ENCODE assay signal across 12 cellular contexts in genomic region chr3:195080571-195081141, GRCh38.
DNase-seq lines count a peak whose midpoint lies in the region; ATAC-seq, FAIRE-seq and TF ChIP-seq lines count a peak whose summit lies in the region.
"Had no signal": no experiment of that assay in that cellular context is flagged by ENCODE, and none has a peak within 500 bp of the region (broad histone marks: within the 10 kb centered on the region; RNA-seq: fewer than 3 reads in every experiment).

No MANE protein-coding gene starts in this region.

- CTCF ChIA-PET in HepG2 (lab: Yijun Ruan, JAX; ENCODE audit: low intra/inter-chr PET ratio, low total read pairs) = no interaction called here

- H3K36me3 ChIP-seq in HepG2 (replicated peaks in 1 of 2; ENCODE audit: control insufficient read depth in 1 of 2, insufficient read depth in 2 of 2, low read length in 2 of 2) = no peaks in the 10 kb centered on the region; a peak in 1 of 5 replicates
- H3K36me3 ChIP-seq in esophagus squamous epithelium = no peaks in the 10 kb centered on the region
- H3K36me3 ChIP-seq: SJSA1, WERI-Rb-1 had no signal

- no peak for TF ChIP-seq RAD21 in HepG2 (CRISPR knock-in tag; IDR thresholded peaks at IDR 0.05)

- no peak for TF ChIP-seq EP300 in HepG2 (IDR thresholded peaks at IDR 0.05; ENCODE audit: low read depth in 2 of 2, low read length in 2 of 2)
- no peak for TF ChIP-seq EP300 in HepG2 (CRISPR knock-in tag; IDR thresholded peaks at IDR 0.05; ENCODE audit: borderline replicate concordance)

- no peaks in the 10 kb centered on the region for H3K4me1 ChIP-seq in HepG2 (ENCODE audit: insufficient read depth, low read length)
- peaks cover 0 to 20% (median 11%) of the 10 kb centered on the region in 3 donors for H3K4me1 ChIP-seq in esophagus squamous epithelium
- H3K4me1 ChIP-seq: SJSA1 had no signal

- peaks cover 6% of the 10 kb centered on the region for H3K4me1 Mint-ChIP-seq in activated naive CD8-positive, alpha-beta T cell treated with anti-CD3 and anti-CD28 coated beads for 36 hours

- FAIRE-seq in HepG2 (lab: Jason Lieb, UNC) = no peak

- no peak overlapping the region for H3K27ac Mint-ChIP-seq in activated naive CD8-positive, alpha-beta T cell treated with anti-CD3 and anti-CD28 coated beads for 36 hours

- H3K36me3 Mint-ChIP-seq in activated naive CD8-positive, alpha-beta T cell treated with anti-CD3 and anti-CD28 coated beads for 36 hours = no peaks in the 10 kb centered on the region

- H3K4me3 ChIP-seq in HepG2 (replicated peaks in 1 of 3; ENCODE audit: insufficient read depth in 1 of 3, low read depth in 2 of 3, low read length in 3 of 3) = no peak overlapping the region
- no peak overlapping the region for H3K4me3 ChIP-seq in esophagus squamous epithelium
- H3K4me3 ChIP-seq: SJSA1 had no signal

- POLR2A ChIA-PET in HepG2 (lab: Yijun Ruan, JAX) = no interaction called here

- H3K9me3 ChIP-seq in HepG2 (ENCODE audit: low read length) = no peaks in the 10 kb centered on the region
- no peaks in the 10 kb centered on the region for H3K9me3 ChIP-seq in esophagus squamous epithelium
- H3K9me3 ChIP-seq: SJSA1 had no signal

- no peaks in the 10 kb centered on the region for H3K9me3 Mint-ChIP-seq in activated naive CD8-positive, alpha-beta T cell treated with anti-CD3 and anti-CD28 coated beads for 36 hours

- H3K4me2 ChIP-seq in HepG2 (ENCODE audit: low read depth, low read length) = no peak overlapping the region

- H3K27ac ChIP-seq in HepG2 (ENCODE audit: extremely low read length, insufficient read depth, low read length) (no peak overlapping the region), esophagus squamous epithelium (no peak overlapping the region)
- H3K27ac ChIP-seq: SJSA1 had no signal

- no peak overlapping the region for H3K9ac ChIP-seq in HepG2 (ENCODE audit: insufficient read depth, low read depth, low read length)

- H3K27me3 Mint-ChIP-seq in activated naive CD8-positive, alpha-beta T cell treated with anti-CD3 and anti-CD28 coated beads for 36 hours = no peaks in the 10 kb centered on the region

- no peak overlapping the region for H3K4me3 Mint-ChIP-seq in activated naive CD8-positive, alpha-beta T cell treated with anti-CD3 and anti-CD28 coated beads for 36 hours

- H2AFZ ChIP-seq in HepG2 (ENCODE audit: low read length) = no peak overlapping the region

- TF ChIP-seq POLR2A in HepG2 (IDR thresholded peaks at IDR 0.05; ENCODE audit: insufficient read depth in 1 of 2, low read depth in 2 of 2, low read length in 2 of 2) (no peak), esophagus squamous epithelium (IDR thresholded peaks at IDR 0.05) (no peak)

- DNase-seq in NCI-H345 (lab: John Stamatoyannopoulos, UW) (peak; percentile 79), NCI-H345 treated with DMSO at 0.1 percent for 48 hours (lab: John Stamatoyannopoulos, UW; ENCODE audit: unreplicated experiment) (no peak), cerebellar cortex (ENCODE audit: low spot score) (peak; percentile 42), HepG2 (ENCODE audit: low spot score) (peak; percentile 14), dermis blood vessel endothelial cell (no peak), esophagus squamous epithelium (lab: John Stamatoyannopoulos, UW) (no peak), NCI-H748 (lab: John Stamatoyannopoulos, UW; ENCODE audit: unreplicated experiment) (no peak)
- no peak for DNase-seq in activated naive CD8-positive, alpha-beta T cell treated with anti-CD3 and anti-CD28 coated beads for 36 hours
- DNase-seq: hippocampal formation, WERI-Rb-1 had no signal

- ATAC-seq in HepG2 = no peak
- ATAC-seq: HCT116 had no signal

- in situ Hi-C loops in HepG2 (cut with HindIII; ENCODE audit: extremely low pct_ligation_motif_present, low pct_unique_long_range_greater_than_20kb) = no loop called here

- H4K20me1 ChIP-seq in HepG2 (ENCODE audit: insufficient read depth, low read length) = no peaks in the 10 kb centered on the region

- H3K27me3 ChIP-seq in HepG2 (ENCODE audit: control insufficient read depth in 1 of 2, insufficient read depth in 2 of 2, low read length in 2 of 2) (no peaks in the 10 kb centered on the region), esophagus squamous epithelium (no peaks in the 10 kb centered on the region)
- H3K27me3 ChIP-seq: SJSA1 had no signal

- WGBS in HepG2 (ENCODE audit: low lambda C conversion rate) = 86% methylated on average over 11 of the region's 16 CpGs
- 77 to 86% methylated on average over 10 to 14 of the region's 16 CpGs for WGBS in esophagus squamous epithelium, 2 donors

- intact Hi-C loops in HepG2 (cut with micrococcal nuclease; ENCODE audit: unreplicated experiment) (no loop called here), esophagus squamous epithelium (cut with DNase I) (no loop called here)

- TF ChIP-seq CTCF in HepG2 (CRISPR knock-in tag; IDR thresholded peaks at IDR 0.05) = no peak
- TF ChIP-seq CTCF in esophagus squamous epithelium (IDR thresholded peaks at IDR 0.05) = no peak

- BruUV-seq in HepG2 (replicated peaks; lab: Mats Ljungman, UMichigan) = no TSS peak

- no peaks in the 10 kb centered on the region for H3K79me2 ChIP-seq in HepG2 (ENCODE audit: insufficient read depth, low read length)

TF ChIP-seq in HepG2, 621 proteins besides CTCF, POLR2A, EP300 and RAD21:
- no peak for TF ChIP-seq NFRKB (IDR thresholded peaks at IDR 0.05)
- no peak for TF ChIP-seq RFX5 (IDR thresholded peaks at IDR 0.05; ENCODE audit: low read depth, low read length)
- TF ChIP-seq REPIN1 (CRISPR knock-in tag; IDR thresholded peaks at IDR 0.05; ENCODE audit: borderline replicate concordance, low read depth) = no peak
- no peak for TF ChIP-seq ISL2 (CRISPR knock-in tag; IDR thresholded peaks at IDR 0.05)
- no peak for TF ChIP-seq TOE1 (CRISPR knock-in tag; IDR thresholded peaks at IDR 0.05)
- TF ChIP-seq CAMTA2 (CRISPR knock-in tag; IDR thresholded peaks at IDR 0.05; ENCODE audit: borderline replicate concordance) = no peak
- no peak for TF ChIP-seq PRDM4 (CRISPR knock-in tag; IDR thresholded peaks at IDR 0.05; ENCODE audit: borderline replicate concordance)
- TF ChIP-seq ZNF672 (CRISPR knock-in tag; IDR thresholded peaks at IDR 0.05) = no peak
- TF ChIP-seq KLF9 (CRISPR knock-in tag; IDR thresholded peaks at IDR 0.05; ENCODE audit: low read depth) = no peak
- no peak for TF ChIP-seq MYC (CRISPR knock-in tag; IDR thresholded peaks at IDR 0.05; ENCODE audit: borderline replicate concordance)
- TF ChIP-seq NFKBIZ (CRISPR knock-in tag; IDR thresholded peaks at IDR 0.05) = no peak
- no peak for TF ChIP-seq ZFP41 (CRISPR knock-in tag; IDR thresholded peaks at IDR 0.05; ENCODE audit: borderline replicate concordance)
- no peak for TF ChIP-seq RFXANK (CRISPR knock-in tag; IDR thresholded peaks at IDR 0.05)
- TF ChIP-seq ZNF879 (CRISPR knock-in tag; IDR thresholded peaks at IDR 0.05) = no peak
- TF ChIP-seq GABPB1 (CRISPR knock-in tag; IDR thresholded peaks at IDR 0.05) = no peak
TF ChIP-seq in HepG2: peak in this region for 0.

Comparison
In these comparisons a context has a peak if more than half of its experiments do, and no peak if none do; other contexts are left out.
1. DNase-seq: peak in NCI-H345 (single experiment), cerebellar cortex (single experiment) and HepG2 (single experiment); none in NCI-H345 treated with DMSO at 0.1 percent for 48 hours (single experiment), dermis blood vessel endothelial cell (single experiment), activated naive CD8-positive, alpha-beta T cell treated with anti-CD3 and anti-CD28 coated beads for 36 hours (single experiment), esophagus squamous epithelium (single experiment) and NCI-H748 (single experiment).